Comparison of ENCODE assay signal across 15 cellular contexts in genomic region chr5:143494162-143494561, GRCh38.
DNase-seq lines count a peak whose midpoint lies in the region; ATAC-seq and TF ChIP-seq lines count a peak whose summit lies in the region.
"Had no signal": no experiment of that assay in that cellular context is flagged by ENCODE, and none has a peak within 500 bp of the region (broad histone marks: within the 10 kb centered on the region; RNA-seq: fewer than 3 reads in every experiment).

No MANE protein-coding gene starts in this region.

- TF ChIP-seq CTCF in AG09309 (IDR thresholded peaks at IDR 0.05; ENCODE audit: control insufficient read depth, insufficient read depth, low read depth, low read length, missing control alignments) (no peak), IMR-90 (conservative IDR thresholded peaks at IDR 0.05; ENCODE audit: low read depth, low read length) (no peak), mammary epithelial cell (conservative IDR thresholded peaks at IDR 0.05 in 1 of 2, IDR thresholded peaks at IDR 0.05 in 1 of 2; ENCODE audit: extremely low read depth in 1 of 2, insufficient read depth in 1 of 2, low read depth in 1 of 2, low read length in 2 of 2) (no peak), thyroid gland (IDR thresholded peaks at IDR 0.05) (no peak)

- no peak overlapping the region for H3K14ac ChIP-seq in IMR-90 (replicated peaks; ENCODE audit: low read depth, low read length)

- H4K5ac ChIP-seq in IMR-90 (ENCODE audit: low read depth, low read length), result no peak overlapping the region

- no peak overlapping the region for H2AK9ac ChIP-seq in IMR-90 (replicated peaks; ENCODE audit: low read depth, low read length, poor library complexity)

- H3K79me2 ChIP-seq in mammary epithelial cell (ENCODE audit: insufficient read depth, low read length), result no peaks in the 10 kb centered on the region

- WGBS in IMR-90 (ENCODE audit: extremely low coverage in 2 of 2, insufficient read length in 1 of 2), 2 experiments, result 40% methylated on average over 1 of the region's 2 CpGs; no CpG with 5 or more reads in 1 of the 2 experiments
- 73% methylated on average over 2 of the region's 2 CpGs for WGBS in mammary epithelial cell (ENCODE audit: low coverage, missing lambda C conversion rate)
- WGBS in thyroid gland, 2 donors, result 87 to 88% methylated on average over 2 of the region's 2 CpGs

- no peaks in the 10 kb centered on the region for H4K20me1 ChIP-seq in IMR-90 (ENCODE audit: insufficient read depth, low read length)
- no peaks in the 10 kb centered on the region for H4K20me1 ChIP-seq in mammary epithelial cell (ENCODE audit: insufficient read depth, low read length)

- peak overlapping the region; percentile 44 for H2BK5ac ChIP-seq in IMR-90 (ENCODE audit: low read depth, low read length, poor library complexity, severe bottlenecking)

- dilution Hi-C loops in IMR-90 (cut with HindIII; ENCODE audit: low sequenced_read_pairs, unreplicated experiment) (no loop called here), mammary epithelial cell (cut with HindIII; ENCODE audit: low sequenced_read_pairs) (no loop called here)

- H3K27ac ChIP-seq in IMR-90 (ENCODE audit: insufficient read depth, low read length) (peak overlapping the region; percentile 44; the same call in 1 of the 2 replicates), mammary epithelial cell (ENCODE audit: insufficient read depth, low read depth, low read length) (no peak overlapping the region), thyroid gland (no peak overlapping the region)

- H3K18ac ChIP-seq in IMR-90 (ENCODE audit: low read depth, low read length), result peak overlapping the region; percentile 51; the same call in 1 of the 2 replicates

- DNase-seq in AG09309 (ENCODE audit: low read depth) (peak; percentile 68), IMR-90 (peak; percentile 94), mammary epithelial cell (peak; percentile 74), kidney tubule cell (ENCODE audit: low spot score) (peak; percentile 57), NCI-H2227 treated with DMSO at 0.1 percent for 48 hours (lab: John Stamatoyannopoulos, UW) (no peak), thyroid gland (no peak)
- DNase-seq: activated CD4-positive, alpha-beta T cell treated with anti-CD3 and anti-CD28 coated beads for 4 hours; central memory CD4-positive, alpha-beta T cell; head of caudate nucleus; NCI-H1417 treated with DMSO at 0.1 percent for 48 hours; NCI-H82; SW 1271 had no signal

- H3K27me3 ChIP-seq in IMR-90 (ENCODE audit: control insufficient read depth, insufficient read depth, low read length) (no peaks in the 10 kb centered on the region), mammary epithelial cell (ENCODE audit: insufficient read depth, low read length) (no peaks in the 10 kb centered on the region), thyroid gland (no peaks in the 10 kb centered on the region)

- in situ Hi-C loops in IMR-90 (cut with MboI; ENCODE audit: low sequenced_read_pairs) (no loop called here), mammary epithelial cell (cut with MboI; ENCODE audit: low sequenced_read_pairs in 2 of 2) (no loop called here)

- H3K9me3 ChIP-seq in IMR-90 (ENCODE audit: control insufficient read depth, insufficient read depth, low read length) (no peaks in the 10 kb centered on the region), mammary epithelial cell (replicated peaks; ENCODE audit: insufficient read depth, low read length) (no peaks in the 10 kb centered on the region), thyroid gland (no peaks in the 10 kb centered on the region)

- H3K4me1 ChIP-seq in IMR-90 (ENCODE audit: control insufficient read depth, insufficient read depth, low read length) (peaks cover 4% of the 10 kb centered on the region), mammary epithelial cell (ENCODE audit: insufficient read depth, low read length) (peaks cover 30% of the 10 kb centered on the region), thyroid gland (peaks cover 12 to 34% of the 10 kb centered on the region in 2 donors)

- H3K4me3 ChIP-seq in AG09309 (ENCODE audit: control insufficient read depth, low read depth, low read length), result no peak overlapping the region
- H3K4me3 ChIP-seq in IMR-90 (ENCODE audit: insufficient read depth, low read depth, low read length), result no peak overlapping the region
- no peak overlapping the region for H3K4me3 ChIP-seq in mammary epithelial cell (replicated peaks in 1 of 3; ENCODE audit: insufficient read depth in 1 of 3, low read depth in 2 of 3, low read length in 3 of 3)
- no peak overlapping the region for H3K4me3 ChIP-seq in thyroid gland (replicated peaks in 1 of 3)
- H3K4me3 ChIP-seq: GM23338 had no signal

- intact Hi-C loops in IMR-90 (cut with micrococcal nuclease), result no loop called here
- intact Hi-C loops in mammary epithelial cell (cut with micrococcal nuclease), result no loop called here
- intact Hi-C loops in thyroid gland (cut with DNase I), result no loop called here

- H3K56ac ChIP-seq in IMR-90 (ENCODE audit: extremely low read depth, insufficient read depth, low read length), result no peak overlapping the region

- no peaks in the 10 kb centered on the region for H3K79me1 ChIP-seq in IMR-90 (ENCODE audit: low read depth in 1 of 2, low read length in 2 of 2)

- H3K4ac ChIP-seq in IMR-90 (ENCODE audit: low read depth, low read length), result peak overlapping the region; percentile 34; the same call in 1 of the 2 replicates

- no peak for TF ChIP-seq RAD21 in IMR-90 (IDR thresholded peaks at IDR 0.05; ENCODE audit: low read length)

- POLR2A ChIA-PET in IMR-90 (lab: Charles Lee; ENCODE audit: unreplicated experiment), result no interaction called here

- H3K9ac ChIP-seq in IMR-90 (ENCODE audit: low read depth, low read length), result no peak overlapping the region
- H3K9ac ChIP-seq in mammary epithelial cell (ENCODE audit: insufficient read depth, low read length), result no peak overlapping the region

- ATAC-seq in IMR-90 (ENCODE audit: low read depth), result peak; percentile 92
- ATAC-seq in GM18873 (IDR thresholded peaks at IDR 0.05; ENCODE audit: low FRiP score, unreplicated experiment), result no peak
- ATAC-seq in GM21786 (IDR thresholded peaks at IDR 0.05; ENCODE audit: unreplicated experiment), result no peak
- ATAC-seq: GM23338 had no signal

- H2AFZ ChIP-seq in IMR-90 (replicated peaks; ENCODE audit: low read length, poor library complexity), result no peak overlapping the region
- H2AFZ ChIP-seq in mammary epithelial cell (ENCODE audit: low read depth, low read length), result no peak overlapping the region
- H2AFZ ChIP-seq: GM23338 had no signal

- H2AK5ac ChIP-seq in IMR-90 (ENCODE audit: low read depth, low read length), result no peak overlapping the region

- H4K8ac ChIP-seq in IMR-90 (ENCODE audit: low read depth in 2 of 2, low read length in 2 of 2), result peak overlapping the region in 1 of 2 experiments; percentile 9; a peak in 1 of 4 replicates

- H2BK15ac ChIP-seq in IMR-90 (ENCODE audit: low read depth, low read length), result 0 out of 3 replicates have a peak overlapping the region, but pooled peaks have one; percentile 54

- H3K4me2 ChIP-seq in IMR-90 (ENCODE audit: low read depth, low read length) (0 out of 2 replicates have a peak overlapping the region, but pooled peaks have one; percentile 22), mammary epithelial cell (ENCODE audit: insufficient read depth, low read depth, low read length) (peak overlapping the region; percentile 12)
- H3K4me2 ChIP-seq: GM23338 had no signal

- no peak overlapping the region for H2BK20ac ChIP-seq in IMR-90 (ENCODE audit: low read depth, low read length)

- no peak overlapping the region for H3K23ac ChIP-seq in IMR-90 (ENCODE audit: low read depth, low read length)

- peaks cover 7% of the 10 kb centered on the region; the same call in 1 of the 2 replicates for H3K9me1 ChIP-seq in IMR-90 (ENCODE audit: insufficient read depth, low read length)

- TF ChIP-seq POLR2A in IMR-90 (IDR thresholded peaks at IDR 0.05; ENCODE audit: low read depth, low read length) (no peak), thyroid gland (IDR thresholded peaks at IDR 0.05) (no peak)

- CTCF ChIA-PET in IMR-90 (lab: Yijun Ruan, JAX), result no interaction called here
- CTCF ChIA-PET in mammary epithelial cell (lab: Charles Lee; ENCODE audit: low non-redundant PET), result no interaction called here

- H4K91ac ChIP-seq in IMR-90 (ENCODE audit: insufficient read depth, low read depth, low read length), result peak overlapping the region; percentile 74

- no peaks in the 10 kb centered on the region for H3K36me3 ChIP-seq in IMR-90 (ENCODE audit: control insufficient read depth, insufficient read depth, low read length)
- no peaks in the 10 kb centered on the region for H3K36me3 ChIP-seq in mammary epithelial cell (ENCODE audit: insufficient read depth, low read length)
- no peaks in the 10 kb centered on the region for H3K36me3 ChIP-seq in thyroid gland

- peak overlapping the region; percentile 21 for H2BK120ac ChIP-seq in IMR-90 (ENCODE audit: low read depth, low read length)

- BruUV-seq in IMR-90 (replicated peaks; lab: Mats Ljungman, UMichigan) (no TSS peak), mammary epithelial cell (replicated peaks; lab: Mats Ljungman, UMichigan) (no TSS peak)

TF ChIP-seq in IMR-90, 13 proteins besides CTCF, POLR2A, EP300 and RAD21:
- TF ChIP-seq CEBPB (IDR thresholded peaks at IDR 0.05; ENCODE audit: low read depth, low read length), result peak; percentile 41; the same call in 1 of the 2 replicates
- peak; percentile 84 for TF ChIP-seq FOS (IDR thresholded peaks at IDR 0.05; ENCODE audit: low read depth, low read length)
- TF ChIP-seq MAFK (IDR thresholded peaks at IDR 0.05; ENCODE audit: low read depth, low read length), result peak; percentile 50; the same call in 1 of the 2 replicates
- no peak for TF ChIP-seq CHD1 (IDR thresholded peaks at IDR 0.05; ENCODE audit: low read depth, low read length)
- no peak for TF ChIP-seq USF2 (IDR thresholded peaks at IDR 0.05; ENCODE audit: low read depth, low read length)
- 0 out of 2 replicates have a peak, but pooled peaks have one; percentile 38 for TF ChIP-seq NFE2L2 (IDR thresholded peaks at IDR 0.05; ENCODE audit: low read depth, low read length)

Comparison
In these comparisons a context has a peak if more than half of its experiments do, and no peak if none do; other contexts are left out.
1. DNase-seq: peak in AG09309 (single experiment), IMR-90 (single experiment), mammary epithelial cell (single experiment) and kidney tubule cell (single experiment); none in NCI-H2227 treated with DMSO at 0.1 percent for 48 hours (single experiment) and thyroid gland (0 of 2).